25 cellular contexts compared by ENCODE assay signal in genomic region chr2:60285476-60286316, GRCh38.
DNase-seq lines count a peak whose midpoint lies in the region; ATAC-seq, FAIRE-seq and TF ChIP-seq lines count a peak whose summit lies in the region.
"Had no signal": no experiment of that assay in that cellular context is flagged by ENCODE, and none has a peak within 500 bp of the region (broad histone marks: within the 10 kb centered on the region; RNA-seq: fewer than 3 reads in every experiment).

No MANE protein-coding gene starts in this region.

- ATAC-seq in left colon (peak; percentile 27), HG02759 (IDR thresholded peaks at IDR 0.05; ENCODE audit: unreplicated experiment) (no peak)
- ATAC-seq: activated T-cell treated with anti-CD3 and anti-CD28 coated beads, Interleukin-2, amount 50 U/mL, for 72 hours; SK-N-SH treated with all-trans-retinoic acid at 6 μM for 48 hours had no signal

- no peaks in the 10 kb centered on the region for H3K9me3 ChIP-seq in mammary epithelial cell (replicated peaks; ENCODE audit: insufficient read depth, low read length)
- H3K9me3 ChIP-seq in ovary, result no peaks in the 10 kb centered on the region
- H3K9me3 ChIP-seq: heart right ventricle, sigmoid colon, thyroid gland had no signal

- H3K79me2 ChIP-seq in mammary epithelial cell (ENCODE audit: insufficient read depth, low read length), result no peaks in the 10 kb centered on the region

- peak overlapping the region; percentile 85 for H2AFZ ChIP-seq in mammary epithelial cell (ENCODE audit: low read depth, low read length)

- H3K36me3 ChIP-seq in mammary epithelial cell (ENCODE audit: insufficient read depth, low read length) (no peaks in the 10 kb centered on the region), ovary (no peaks in the 10 kb centered on the region)
- H3K36me3 ChIP-seq: cardiac muscle cell, heart right ventricle, sigmoid colon, thyroid gland had no signal

- no peak overlapping the region for H3K27ac ChIP-seq in mammary epithelial cell (ENCODE audit: insufficient read depth, low read depth, low read length)
- H3K27ac ChIP-seq in ovary, result no peak overlapping the region
- H3K27ac ChIP-seq: cardiac muscle cell, heart right ventricle, sigmoid colon, thyroid gland, VCaP had no signal

- CTCF ChIA-PET in mammary epithelial cell (lab: Charles Lee; ENCODE audit: low non-redundant PET), result interaction anchor here (0.7 kb wide), 1 partner anchor 264 kb away, joined by 4 read pairs; no protein-coding TSS in a partner anchor

- TF ChIP-seq EP300 in ovary (IDR thresholded peaks at IDR 0.05), result no peak

- no peak for TF ChIP-seq POLR2A in GM12892 (IDR thresholded peaks at IDR 0.05; ENCODE audit: low read depth, low read length)
- TF ChIP-seq POLR2A in ovary (IDR thresholded peaks at IDR 0.05), result no peak

- H4K20me1 ChIP-seq in mammary epithelial cell (ENCODE audit: insufficient read depth, low read length), result no peaks in the 10 kb centered on the region

- H3K27me3 ChIP-seq in mammary epithelial cell (ENCODE audit: insufficient read depth, low read length) (no peaks in the 10 kb centered on the region), ovary (no peaks in the 10 kb centered on the region)
- H3K27me3 ChIP-seq: cardiac muscle cell, heart right ventricle, sigmoid colon, thyroid gland had no signal

- no peak for TF ChIP-seq CTCF in mammary epithelial cell (conservative IDR thresholded peaks at IDR 0.05 in 1 of 2, IDR thresholded peaks at IDR 0.05 in 1 of 2; ENCODE audit: extremely low read depth in 1 of 2, insufficient read depth in 1 of 2, low read depth in 1 of 2, low read length in 2 of 2)
- TF ChIP-seq CTCF in ovary (IDR thresholded peaks at IDR 0.05), result no peak

- dilution Hi-C loops in mammary epithelial cell (cut with HindIII; ENCODE audit: low sequenced_read_pairs), result no loop called here

- no TSS peak for BruUV-seq in mammary epithelial cell (replicated peaks; lab: Mats Ljungman, UMichigan)

- 15% methylated on average over 6 of the region's 7 CpGs for WGBS in mammary epithelial cell (ENCODE audit: low coverage, missing lambda C conversion rate)
- WGBS in ovary, 3 donors, result 66 to 68% (median 68%) methylated on average over 7 of the region's 7 CpGs

- H3K4me1 ChIP-seq in mammary epithelial cell (ENCODE audit: insufficient read depth, low read length) (peaks cover 16% of the 10 kb centered on the region), ovary (ENCODE audit: insufficient read depth) (no peaks in the 10 kb centered on the region)
- H3K4me1 ChIP-seq: sigmoid colon, thyroid gland had no signal

- peak overlapping the region; percentile 18 for H3K4me2 ChIP-seq in mammary epithelial cell (ENCODE audit: insufficient read depth, low read depth, low read length)

- in situ Hi-C loops in mammary epithelial cell (cut with MboI; ENCODE audit: low sequenced_read_pairs in 2 of 2), result no loop called here

- FAIRE-seq in GM12892 (lab: Jason Lieb, UNC), result peak; percentile 14
- FAIRE-seq: GM12891, RCC 7860 had no signal

- no peak overlapping the region for H3K9ac ChIP-seq in mammary epithelial cell (ENCODE audit: insufficient read depth, low read length)

- DNase-seq in GM12892 (ENCODE audit: insufficient read length) (no peak), HPDE6-E6E7 (ENCODE audit: extremely low spot score) (peak; percentile 38), mammary epithelial cell (peak; percentile 76), left colon (no peak), ovary (no peak), NCI-H2029 (lab: John Stamatoyannopoulos, UW) (no peak), cortex of kidney (lab: John Stamatoyannopoulos, UW) (no peak)
- DNase-seq: activated CD4-positive, alpha-beta T cell treated with anti-CD3 and anti-CD28 coated beads, Interleukin-2, amount 10 ng/mL, durations not matched to agents 7 days and 5 days; activated naive CD4-positive, alpha-beta T cell treated with anti-CD3 and anti-CD28 coated beads, Interleukin-2, amount 10 ng/mL, durations not matched to agents 7 days and 5 days; activated T-cell treated with anti-CD3 and anti-CD28 coated beads, Interleukin-2, amount 50 U/mL, for 72 hours; C1 segment of cervical spinal cord; Calu3; heart right ventricle; KBM-7; NCI-H1436 treated with DMSO at 0.1 percent for 48 hours; NCI-H2171 treated with DMSO at 0.1 percent for 48 hours; NCI-H524; sigmoid colon; thyroid gland had no signal

- intact Hi-C loops in mammary epithelial cell (cut with micrococcal nuclease), result no loop called here
- intact Hi-C loops in left colon (cut with DNase I, micrococcal nuclease), result no loop called here
- intact Hi-C loops in ovary (cut with DNase I), result no loop called here

- H3K4me3 ChIP-seq in mammary epithelial cell (replicated peaks in 1 of 3; ENCODE audit: insufficient read depth in 1 of 3, low read depth in 2 of 3, low read length in 3 of 3) (no peak overlapping the region), ovary (no peak overlapping the region)
- H3K4me3 ChIP-seq: cardiac muscle cell, heart right ventricle, sigmoid colon, thyroid gland had no signal

Comparison
In these comparisons a context has a peak if more than half of its experiments do, and no peak if none do; other contexts are left out.
1. DNase-seq: peak in HPDE6-E6E7 (single experiment) and mammary epithelial cell (single experiment); none in GM12892 (single experiment), left colon (0 of 2), ovary (0 of 5), NCI-H2029 (single experiment) and cortex of kidney (single experiment).